ENCODE assay signal across 8 cellular contexts in genomic region chr11:63768232-63769043, GRCh38. TPM values are rescaled to one million over a fixed set of nuclear protein-coding genes. Genes with fewer than 3 reads are reported as not detected.
DNase-seq lines count a peak whose midpoint lies in the region; ATAC-seq and TF ChIP-seq lines count a peak whose summit lies in the region.

Gene ZFTA, minus strand, starts transcription at chr11:63768775. Its CDS starts 153 bp downstream, at chr11:63768622.

- H3K36me3 ChIP-seq in lung (ENCODE audit: control insufficient read depth in 2 of 2, insufficient read depth in 2 of 2, low read length in 2 of 2): peaks cover 0 to 7% of the 10 kb centered on the region in 2 donors

- H3K4me1 ChIP-seq in lung (ENCODE audit: control insufficient read depth in 2 of 2, insufficient read depth in 2 of 2, low read length in 2 of 2): peaks cover 0 to 1% of the 10 kb centered on the region in 2 donors

- peak within 1 kb of the TSS; percentile 73 to 78 for H3K27ac ChIP-seq in lung (ENCODE audit: low read depth in 1 of 2, low read length in 1 of 2)

- DNase-seq in NCI-H226 (peak; percentile 39), lung (ENCODE audit: low spot score) (no peak)
- DNase-seq in activated CD4-positive, alpha-beta T cell treated with anti-CD3 and anti-CD28 coated beads, Interleukin-2, amount 50 U/mL, for 48 hours: peak; percentile 54 to 59
- peak; percentile 49 for DNase-seq in effector CD4-positive, alpha-beta T cell
- DNase-seq in stimulated activated CD8-positive, alpha-beta memory T cell treated with anti-CD3 and anti-CD28 coated beads, Interleukin-12 subunit alpha, Interleukin-12 subunit beta, amount 100 ng/mL, for 4 hours (ENCODE audit: low read depth): peak; percentile 53

- H3K9me3 ChIP-seq in lung (ENCODE audit: control insufficient read depth in 2 of 2, insufficient read depth in 1 of 2, low read length in 1 of 2): no peaks in the 10 kb centered on the region

- 1% methylated on average over 84 to 114 of the region's 114 CpGs for WGBS in lung, 2 donors

- no peaks in the 10 kb centered on the region for H3K27me3 ChIP-seq in lung (ENCODE audit: control insufficient read depth, insufficient read depth)

- ATAC-seq in HG02678 (IDR thresholded peaks at IDR 0.05; ENCODE audit: unreplicated experiment): peak; percentile 68
- ATAC-seq in lung (ENCODE audit: insufficient read depth, low FRiP score): peak; percentile 20
- ATAC-seq in HG03095 (IDR thresholded peaks at IDR 0.05; ENCODE audit: unreplicated experiment): no peak

- TF ChIP-seq CTCF in GM12873 (IDR thresholded peaks at IDR 0.05; ENCODE audit: insufficient read depth, low read depth, low read length, missing control alignments) (peak; percentile 66), lung (IDR thresholded peaks at IDR 0.05; ENCODE audit: control extremely low read depth, extremely low read depth) (peak; percentile 53)

- peak within 1 kb of the TSS; percentile 59 for H3K4me3 ChIP-seq in lung

RNA-seq across cellular contexts. Expression of gene ZFTA, which starts in this region (rescaled TPM):
- total RNA-seq in lung: 10 to 100 TPM in 1 of 2 donors, 1 to 10 TPM in 1; 8.7 to 21.8 TPM
- polyA plus RNA-seq in lung: 1 to 10 TPM; 4.1 to 4.6 TPM
